Comparison of ENCODE assay signal across 35 cellular contexts in genomic region chr14:97143011-97143410, GRCh38.
"Had no signal": no experiment of that assay in that cellular context is flagged by ENCODE, and none has a peak within 500 bp of the region (broad histone marks: within the 10 kb centered on the region; RNA-seq: fewer than 3 reads in every experiment).

No MANE protein-coding gene starts in this region.

- H3K4me1 Mint-ChIP-seq: activated naive CD4-positive, alpha-beta T cell treated with anti-CD3 and anti-CD28 coated beads, Interleukin-2, amount 10 ng/mL, durations not matched to agents 7 days and 5 days; activated naive CD4-positive, alpha-beta T cell treated with anti-CD3 and anti-CD28 coated beads, Interleukin-2, amount 50 U/mL, for 24 hours; activated naive CD8-positive, alpha-beta T cell treated with anti-CD3 and anti-CD28 coated beads for 36 hours; activated naive CD8-positive, alpha-beta T cell treated with anti-CD3 and anti-CD28 coated beads, Interleukin-2, amount 50 U/mL, for 24 hours; activated T-helper 17 cell treated with anti-CD3 and anti-CD28 coated beads, Interleukin-2, amount 50 U/mL, for 72 hours; brain had no signal

- H3K4me3 ChIP-seq: adrenal gland, ascending aorta, body of pancreas, breast epithelium, cardiac muscle cell had no signal

- DNase-seq: activated effector memory CD4-positive, alpha-beta T cell treated with anti-CD3 and anti-CD28 coated beads, Interleukin-2, amount 50 U/mL, for 16 hours; activated effector memory CD4-positive, alpha-beta T cell treated with Interleukin-2 at 50 U/mL for 16 hours; activated gamma-delta T cell; activated gamma-delta T cell treated with Interleukin-2 at 50 U/mL for 16 hours; activated naive CD4-positive, alpha-beta T cell; activated naive CD4-positive, alpha-beta T cell treated with anti-CD3 and anti-CD28 coated beads for 36 hours; activated naive CD4-positive, alpha-beta T cell treated with anti-CD3 and anti-CD28 coated beads, Interleukin-2, amount 10 ng/mL, durations not matched to agents 7 days and 5 days; activated naive CD4-positive, alpha-beta T cell treated with anti-CD3 and anti-CD28 coated beads, Interleukin-2, amount 50 U/mL, for 16 hours; activated naive CD4-positive, alpha-beta T cell treated with Interleukin-2 at 50 U/mL for 16 hours; activated naive CD8-positive, alpha-beta T cell treated with anti-CD3 and anti-CD28 coated beads for 36 hours; activated naive CD8-positive, alpha-beta T cell treated with anti-CD3 and anti-CD28 coated beads, Interleukin-2, amount 10 ng/mL, durations not matched to agents 7 days and 5 days; activated naive CD8-positive, alpha-beta T cell treated with anti-CD3 and anti-CD28 coated beads, Interleukin-2, amount 50 U/mL, for 24 hours; activated T-cell treated with anti-CD3 and anti-CD28 coated beads, Interleukin-2, amount 50 U/mL, for 24 hours; activated T-cell treated with anti-CD3 and anti-CD28 coated beads, Interleukin-2, amount 50 U/mL, for 4 hours; activated T-cell treated with anti-CD3 and anti-CD28 coated beads, Interleukin-2, amount 50 U/mL, for 48 hours; activated T-cell treated with anti-CD3 and anti-CD28 coated beads, Interleukin-2, amount 50 U/mL, for 72 hours; adrenal gland; amniotic stem cell; amygdala; aorta; body of pancreas; brain microvascular endothelial cell; central memory CD4-positive, alpha-beta T cell; cerebellar nuclear complex had no signal

- H3K27ac ChIP-seq: adrenal gland, ascending aorta, body of pancreas, brain microvascular endothelial cell, breast epithelium, cardiac muscle cell had no signal

- H3K9me3 ChIP-seq: adrenal gland, ascending aorta, body of pancreas, breast epithelium had no signal

- ATAC-seq: activated naive CD4-positive, alpha-beta T cell treated with anti-CD3 and anti-CD28 coated beads, Interleukin-2, amount 50 U/mL, for 72 hours; activated naive CD8-positive, alpha-beta T cell treated with anti-CD3 and anti-CD28 coated beads, Interleukin-2, amount 50 U/mL, for 24 hours; activated T-cell treated with anti-CD3 and anti-CD28 coated beads, Interleukin-2, amount 50 U/mL, for 4 hours; activated T-cell treated with anti-CD3 and anti-CD28 coated beads, Interleukin-2, amount 50 U/mL, for 72 hours; activated T-helper 17 cell treated with anti-CD3 and anti-CD28 coated beads, Interleukin-2, amount 50 U/mL, for 72 hours; body of pancreas had no signal

- H3K36me3 Mint-ChIP-seq: activated naive CD4-positive, alpha-beta T cell treated with anti-CD3 and anti-CD28 coated beads, Interleukin-2, amount 10 ng/mL, durations not matched to agents 7 days and 5 days; activated naive CD4-positive, alpha-beta T cell treated with anti-CD3 and anti-CD28 coated beads, Interleukin-2, amount 50 U/mL, for 24 hours; activated naive CD4-positive, alpha-beta T cell treated with anti-CD3 and anti-CD28 coated beads, Interleukin-2, amount 50 U/mL, for 72 hours; activated naive CD8-positive, alpha-beta T cell; activated naive CD8-positive, alpha-beta T cell treated with anti-CD3 and anti-CD28 coated beads for 36 hours; activated naive CD8-positive, alpha-beta T cell treated with anti-CD3 and anti-CD28 coated beads, Interleukin-2, amount 10 ng/mL, durations not matched to agents 7 days and 5 days; brain had no signal

- H3K27me3 ChIP-seq: adrenal gland, ascending aorta, body of pancreas, brain microvascular endothelial cell, cardiac muscle cell had no signal

- H3K4me3 Mint-ChIP-seq: activated naive CD4-positive, alpha-beta T cell treated with anti-CD3 and anti-CD28 coated beads for 36 hours; activated naive CD4-positive, alpha-beta T cell treated with anti-CD3 and anti-CD28 coated beads, Interleukin-2, amount 10 ng/mL, durations not matched to agents 7 days and 5 days; activated naive CD4-positive, alpha-beta T cell treated with anti-CD3 and anti-CD28 coated beads, Interleukin-2, amount 50 U/mL, for 24 hours; activated naive CD8-positive, alpha-beta T cell; activated naive CD8-positive, alpha-beta T cell treated with anti-CD3 and anti-CD28 coated beads for 36 hours; activated naive CD8-positive, alpha-beta T cell treated with anti-CD3 and anti-CD28 coated beads, Interleukin-2, amount 10 ng/mL, durations not matched to agents 7 days and 5 days; activated naive CD8-positive, alpha-beta T cell treated with anti-CD3 and anti-CD28 coated beads, Interleukin-2, amount 50 U/mL, for 24 hours; activated T-cell treated with anti-CD3 and anti-CD28 coated beads, Interleukin-2, amount 50 U/mL, for 24 hours; activated T-cell treated with anti-CD3 and anti-CD28 coated beads, Interleukin-2, amount 50 U/mL, for 4 hours; activated T-cell treated with anti-CD3 and anti-CD28 coated beads, Interleukin-2, amount 50 U/mL, for 72 hours; activated T-helper 1 cell treated with anti-CD3 and anti-CD28 coated beads, Interleukin-12 subunit alpha, Interleukin-12 subunit beta, Interleukin-2, Interleukin-4 antibody, amounts not matched to agents 30 ng/mL and 10 ng/mL and 1 ng/mL, durations not matched to agents 14 hours and 24 hours and 36 hours; activated T-helper 17 cell treated with anti-CD3 and anti-CD28 coated beads, Interleukin-2, amount 50 U/mL, for 72 hours; brain; central memory CD8-positive, alpha-beta T cell had no signal

- H3K4me1 ChIP-seq: adrenal gland, ascending aorta, body of pancreas, breast epithelium had no signal

- H3K9me3 Mint-ChIP-seq: activated naive CD4-positive, alpha-beta T cell treated with anti-CD3 and anti-CD28 coated beads for 36 hours; activated naive CD4-positive, alpha-beta T cell treated with anti-CD3 and anti-CD28 coated beads, Interleukin-2, amount 10 ng/mL, durations not matched to agents 7 days and 5 days; activated naive CD4-positive, alpha-beta T cell treated with anti-CD3 and anti-CD28 coated beads, Interleukin-2, amount 50 U/mL, for 24 hours; activated naive CD4-positive, alpha-beta T cell treated with anti-CD3 and anti-CD28 coated beads, Interleukin-2, amount 50 U/mL, for 72 hours; activated naive CD8-positive, alpha-beta T cell treated with anti-CD3 and anti-CD28 coated beads for 36 hours; activated naive CD8-positive, alpha-beta T cell treated with anti-CD3 and anti-CD28 coated beads, Interleukin-2, amount 10 ng/mL, durations not matched to agents 7 days and 5 days; activated naive CD8-positive, alpha-beta T cell treated with anti-CD3 and anti-CD28 coated beads, Interleukin-2, amount 50 U/mL, for 24 hours; activated T-cell treated with anti-CD3 and anti-CD28 coated beads, Interleukin-2, amount 50 U/mL, for 24 hours; activated T-cell treated with anti-CD3 and anti-CD28 coated beads, Interleukin-2, amount 50 U/mL, for 4 hours; activated T-cell treated with anti-CD3 and anti-CD28 coated beads, Interleukin-2, amount 50 U/mL, for 72 hours; activated T-helper 1 cell treated with anti-CD3 and anti-CD28 coated beads, Interleukin-12 subunit alpha, Interleukin-12 subunit beta, Interleukin-2, Interleukin-4 antibody, amounts not matched to agents 30 ng/mL and 10 ng/mL and 1 ng/mL, durations not matched to agents 14 hours and 24 hours and 36 hours; activated T-helper 17 cell treated with anti-CD3 and anti-CD28 coated beads, Interleukin-2, amount 50 U/mL, for 72 hours; activated T-helper 2 cell treated with anti-CD3 and anti-CD28 coated beads, Interferon-gamma antibody, Interleukin-2, Interleukin-4, amounts not matched to agents 10 μg/mL and 5 μg/mL and 100 μg/mL, durations not matched to agents 14 hours and 24 hours and 36 hours; central memory CD8-positive, alpha-beta T cell had no signal

- H3K27me3 Mint-ChIP-seq: activated naive CD4-positive, alpha-beta T cell treated with anti-CD3 and anti-CD28 coated beads, Interleukin-2, amount 50 U/mL, for 24 hours; activated naive CD8-positive, alpha-beta T cell treated with anti-CD3 and anti-CD28 coated beads, Interleukin-2, amount 50 U/mL, for 24 hours; activated T-helper 17 cell treated with anti-CD3 and anti-CD28 coated beads, Interleukin-2, amount 50 U/mL, for 72 hours had no signal

- H3K36me3 ChIP-seq: adrenal gland, ascending aorta, brain microvascular endothelial cell, breast epithelium, cardiac muscle cell had no signal

- H3K27ac Mint-ChIP-seq: activated naive CD4-positive, alpha-beta T cell treated with anti-CD3 and anti-CD28 coated beads for 36 hours; activated naive CD4-positive, alpha-beta T cell treated with anti-CD3 and anti-CD28 coated beads, Interleukin-2, amount 10 ng/mL, durations not matched to agents 7 days and 5 days; activated naive CD4-positive, alpha-beta T cell treated with anti-CD3 and anti-CD28 coated beads, Interleukin-2, amount 50 U/mL, for 24 hours; activated naive CD4-positive, alpha-beta T cell treated with anti-CD3 and anti-CD28 coated beads, Interleukin-2, amount 50 U/mL, for 72 hours; activated naive CD8-positive, alpha-beta T cell; activated naive CD8-positive, alpha-beta T cell treated with anti-CD3 and anti-CD28 coated beads for 36 hours; activated naive CD8-positive, alpha-beta T cell treated with anti-CD3 and anti-CD28 coated beads, Interleukin-2, amount 10 ng/mL, durations not matched to agents 7 days and 5 days; activated naive CD8-positive, alpha-beta T cell treated with anti-CD3 and anti-CD28 coated beads, Interleukin-2, amount 50 U/mL, for 24 hours; activated T-cell treated with anti-CD3 and anti-CD28 coated beads, Interleukin-2, amount 50 U/mL, for 24 hours; activated T-cell treated with anti-CD3 and anti-CD28 coated beads, Interleukin-2, amount 50 U/mL, for 72 hours; activated T-helper 1 cell treated with anti-CD3 and anti-CD28 coated beads, Interleukin-12 subunit alpha, Interleukin-12 subunit beta, Interleukin-2, Interleukin-4 antibody, amounts not matched to agents 30 ng/mL and 10 ng/mL and 1 ng/mL, durations not matched to agents 14 hours and 24 hours and 36 hours; activated T-helper 17 cell treated with anti-CD3 and anti-CD28 coated beads, Interleukin-2, amount 50 U/mL, for 72 hours; activated T-helper 2 cell treated with anti-CD3 and anti-CD28 coated beads, Interferon-gamma antibody, Interleukin-2, Interleukin-4, amounts not matched to agents 10 μg/mL and 5 μg/mL and 100 μg/mL, durations not matched to agents 14 hours and 24 hours and 36 hours; brain had no signal
